Comparison of ENCODE assay signal across 14 cellular contexts in genomic region chr15:64459382-64459781, GRCh38. TPM values are rescaled to one million over a fixed set of nuclear protein-coding genes. Genes with fewer than 3 reads are reported as not detected.
A peak's percentile ranks its signal among the peaks of the same experiment; 100 is the strongest.
DNase-seq lines count a peak whose midpoint lies in the region; ATAC-seq and TF ChIP-seq lines count a peak whose summit lies in the region.
"Had no signal": no experiment of that assay in that cellular context is flagged by ENCODE, and none has a peak within 500 bp of the region (broad histone marks: within the 10 kb centered on the region; RNA-seq: fewer than 3 reads in every experiment).

No MANE protein-coding gene starts in this region.

- no peaks in the 10 kb centered on the region for H3K9me3 ChIP-seq in esophagus muscularis mucosa
- no peaks in the 10 kb centered on the region for H3K9me3 ChIP-seq in heart right ventricle
- H3K9me3 ChIP-seq: transverse colon had no signal

- H3K36me3 ChIP-seq in esophagus muscularis mucosa (peaks cover 0 to 18% (median 0%) of the 10 kb centered on the region in 4 donors), heart right ventricle (peaks cover 0 to 31% (median 6%) of the 10 kb centered on the region in 9 donors)
- H3K36me3 ChIP-seq: transverse colon had no signal

- 90% methylated on average over 2 of the region's 2 CpGs for WGBS in esophagus muscularis mucosa
- 81 to 85% methylated on average over 2 of the region's 2 CpGs for WGBS in heart right ventricle, 2 donors

- peak overlapping the region; percentile 90 for H3K27ac Mint-ChIP-seq in activated CD4-positive, alpha-beta T cell treated with anti-CD3 and anti-CD28 coated beads, Interleukin-2, amount 10 ng/mL, durations not matched to agents 7 days and 5 days
- H3K27ac Mint-ChIP-seq in stimulated activated naive CD8-positive, alpha-beta T cell treated with anti-CD3 and anti-CD28 coated beads, Interleukin-15, amount 100 ng/mL, for 72 hours = peak overlapping the region; percentile 3 to 97

- no peaks in the 10 kb centered on the region for H3K9me3 Mint-ChIP-seq in activated CD4-positive, alpha-beta T cell treated with anti-CD3 and anti-CD28 coated beads, Interleukin-2, amount 10 ng/mL, durations not matched to agents 7 days and 5 days
- H3K9me3 Mint-ChIP-seq in stimulated activated naive CD8-positive, alpha-beta T cell treated with anti-CD3 and anti-CD28 coated beads, Interleukin-15, amount 100 ng/mL, for 72 hours = no peaks in the 10 kb centered on the region

- H3K27me3 ChIP-seq in esophagus muscularis mucosa (no peaks in the 10 kb centered on the region), heart right ventricle (no peaks in the 10 kb centered on the region)
- H3K27me3 ChIP-seq: transverse colon had no signal

- H3K4me3 Mint-ChIP-seq in activated CD4-positive, alpha-beta T cell treated with anti-CD3 and anti-CD28 coated beads, Interleukin-2, amount 10 ng/mL, durations not matched to agents 7 days and 5 days = peak overlapping the region; percentile 85
- peak overlapping the region; percentile 91 to 93 for H3K4me3 Mint-ChIP-seq in stimulated activated naive CD8-positive, alpha-beta T cell treated with anti-CD3 and anti-CD28 coated beads, Interleukin-15, amount 100 ng/mL, for 72 hours

- TF ChIP-seq EP300 in esophagus muscularis mucosa (IDR thresholded peaks at IDR 0.05) = no peak

- H3K4me3 ChIP-seq in esophagus muscularis mucosa (no peak overlapping the region), heart right ventricle (no peak overlapping the region)

- H3K4me1 Mint-ChIP-seq in activated CD4-positive, alpha-beta T cell treated with anti-CD3 and anti-CD28 coated beads, Interleukin-2, amount 10 ng/mL, durations not matched to agents 7 days and 5 days = peaks cover 55% of the 10 kb centered on the region
- peaks cover 79% of the 10 kb centered on the region for H3K4me1 Mint-ChIP-seq in stimulated activated naive CD8-positive, alpha-beta T cell treated with anti-CD3 and anti-CD28 coated beads, Interleukin-15, amount 100 ng/mL, for 72 hours

- no peaks in the 10 kb centered on the region for H3K27me3 Mint-ChIP-seq in activated CD4-positive, alpha-beta T cell treated with anti-CD3 and anti-CD28 coated beads, Interleukin-2, amount 10 ng/mL, durations not matched to agents 7 days and 5 days
- H3K27me3 Mint-ChIP-seq in stimulated activated naive CD8-positive, alpha-beta T cell treated with anti-CD3 and anti-CD28 coated beads, Interleukin-15, amount 100 ng/mL, for 72 hours = no peaks in the 10 kb centered on the region

- TF ChIP-seq POLR2A in esophagus muscularis mucosa (IDR thresholded peaks at IDR 0.05; ENCODE audit: low read depth) = no peak

- no peak for TF ChIP-seq CTCF in esophagus muscularis mucosa (IDR thresholded peaks at IDR 0.05)
- TF ChIP-seq CTCF in heart right ventricle (IDR thresholded peaks at IDR 0.05) = no peak

- peak overlapping the region; percentile 93 to 96 (median 96) for H3K27ac ChIP-seq in esophagus muscularis mucosa (replicated peaks in 1 of 4)
- peak overlapping the region in 2 of 10 donors; percentile 88 to 90 for H3K27ac ChIP-seq in heart right ventricle

- peaks cover 24% of the 10 kb centered on the region for H3K36me3 Mint-ChIP-seq in activated CD4-positive, alpha-beta T cell treated with anti-CD3 and anti-CD28 coated beads, Interleukin-2, amount 10 ng/mL, durations not matched to agents 7 days and 5 days (ENCODE audit: low read depth)

- no peak for ATAC-seq in stimulated activated naive CD8-positive, alpha-beta T cell treated with anti-CD3 and anti-CD28 coated beads, Interleukin-15, amount 100 ng/mL, for 72 hours
- ATAC-seq in heart right ventricle = no peak
- ATAC-seq in HG03097 (IDR thresholded peaks at IDR 0.05; ENCODE audit: low FRiP score, unreplicated experiment) = no peak

- H3K4me1 ChIP-seq in esophagus muscularis mucosa (peaks cover 33 to 81% (median 76%) of the 10 kb centered on the region in 4 donors), heart right ventricle (peaks cover 14 to 69% (median 32%) of the 10 kb centered on the region in 9 donors)

- DNase-seq in activated CD4-positive, alpha-beta T cell treated with anti-CD3 and anti-CD28 coated beads, Interleukin-2, amount 10 ng/mL, durations not matched to agents 7 days and 5 days = no peak
- no peak for DNase-seq in activated CD4-positive, alpha-beta T cell treated with anti-CD3 and anti-CD28 coated beads, Interleukin-2, amount 50 U/mL, for 1 hour
- DNase-seq in RKO (ENCODE audit: low spot score) (peak; percentile 16), esophagus muscularis mucosa (ENCODE audit: extremely low spot score) (no peak), cerebellar cortex (ENCODE audit: low spot score) (no peak), heart right ventricle (no peak)
- no peak for DNase-seq in stimulated activated naive CD8-positive, alpha-beta T cell treated with anti-CD3 and anti-CD28 coated beads, Interleukin-15, amount 100 ng/mL, for 72 hours
- DNase-seq: cerebellar nuclear complex; head of caudate nucleus; NCI-H2029 treated with DMSO at 0.1 percent for 48 hours; SHP77; stimulated activated CD4-positive, alpha-beta T cell treated with anti-CD3 and anti-CD28 coated beads, Interleukin-2, amount 100 ng/mL, for 48 hours; transverse colon had no signal

- CTCF ChIA-PET in activated CD4-positive, alpha-beta T cell treated with anti-CD3 and anti-CD28 coated beads, Interleukin-2, amount 10 ng/mL, durations not matched to agents 7 days and 5 days (lab: Charles Lee) = interaction anchor here (0.7 to 1.8 kb wide), 4 partner anchors 9 to 22 kb away, joined by 3 to 4 read pairs (median 4); no protein-coding TSS in a partner anchor

- POLR2A ChIA-PET in activated CD4-positive, alpha-beta T cell treated with anti-CD3 and anti-CD28 coated beads, Interleukin-2, amount 10 ng/mL, durations not matched to agents 7 days and 5 days (lab: Charles Lee) = interaction anchor here (0.6 to 1.4 kb wide), 3 partner anchors 15 to 530 kb away, joined by 3 to 11 read pairs (median 5); no protein-coding TSS in a partner anchor

- intact Hi-C loops in esophagus muscularis mucosa (cut with DNase I) (no loop called here), heart right ventricle (cut with DNase I) (loop anchor here in 1 of 10 donors (10.0 kb wide), 1 partner anchor 195 kb away; no protein-coding TSS in a partner anchor)

RNA-seq across cellular contexts. Expression of gene ZNF609, which starts 1.0 kb away (rescaled TPM):
- 10 to 100 TPM; 38.9 to 42.1 TPM for total RNA-seq in activated CD4-positive, alpha-beta T cell treated with anti-CD3 and anti-CD28 coated beads, Interleukin-2, amount 10 ng/mL, durations not matched to agents 7 days and 5 days
- 10 to 100 TPM; 38.3 to 53.7 (median 45.3) TPM for total RNA-seq in esophagus muscularis mucosa
- total RNA-seq in heart right ventricle = 10 to 100 TPM; 13.7 to 19.2 (median 16.6) TPM
- polyA plus RNA-seq in heart right ventricle = 1 to 10 TPM; 4.0 to 5.3 TPM
